ENCODE assay signal across 1 cellular context in genomic region chr16:88597856-88598491, GRCh38.
A peak's percentile ranks its signal among the peaks of the same experiment; 100 is the strongest.
TF ChIP-seq lines count a peak whose summit lies in the region.

No MANE protein-coding gene starts in this region.

TF ChIP-seq in HepG2, 621 proteins besides CTCF, POLR2A, EP300 and RAD21 (continued from another document):
- peak; percentile 75 for TF ChIP-seq YEATS4 (CRISPR knock-in tag; IDR thresholded peaks at IDR 0.05; ENCODE audit: borderline replicate concordance)
- peak; percentile 90 for TF ChIP-seq MTA1 (CRISPR knock-in tag; IDR thresholded peaks at IDR 0.05; ENCODE audit: borderline replicate concordance)
- peak; percentile 33 for TF ChIP-seq SKI (IDR thresholded peaks at IDR 0.05; ENCODE audit: partially characterized antibody)
- peak; percentile 82; the same call in 1 of the 2 replicates for TF ChIP-seq DPF2 (CRISPR knock-in tag; IDR thresholded peaks at IDR 0.05; ENCODE audit: borderline replicate concordance, low read depth)
- TF ChIP-seq ZNF160 (CRISPR knock-in tag; IDR thresholded peaks at IDR 0.05) = peak; percentile 69; the same call in 1 of the 2 replicates
- TF ChIP-seq ZFP90 (CRISPR knock-in tag; IDR thresholded peaks at IDR 0.05; ENCODE audit: borderline replicate concordance) = peak; percentile 68; the same call in 1 of the 2 replicates
- peak; percentile 67; the same call in 1 of the 2 replicates for TF ChIP-seq ZBTB7A (CRISPR knock-in tag; IDR thresholded peaks at IDR 0.05)
- TF ChIP-seq ZNF609 (CRISPR knock-in tag; IDR thresholded peaks at IDR 0.05; ENCODE audit: borderline replicate concordance) = peak; percentile 80
- TF ChIP-seq XRCC5 (optimal IDR thresholded peaks at IDR 0.05; ENCODE audit: low read length) = peak; percentile 47
- TF ChIP-seq SAP130 (CRISPR knock-in tag; IDR thresholded peaks at IDR 0.05; ENCODE audit: low read depth) = peak; percentile 75
- no peak for TF ChIP-seq GATAD1 (CRISPR knock-in tag; IDR thresholded peaks at IDR 0.05)
- peak; percentile 35; the same call in 1 of the 2 replicates for TF ChIP-seq CREM (IDR thresholded peaks at IDR 0.05)
- no peak for TF ChIP-seq CREM (CRISPR knock-in tag; IDR thresholded peaks at IDR 0.05)
- peak; percentile 65; the same call in 1 of the 2 replicates for TF ChIP-seq SP5 (CRISPR knock-in tag; IDR thresholded peaks at IDR 0.05; ENCODE audit: borderline replicate concordance, low read depth)
- TF ChIP-seq SALL1 (CRISPR knock-in tag; IDR thresholded peaks at IDR 0.05) = peak; percentile 73
- peak; percentile 80 for TF ChIP-seq ZNF761 (CRISPR knock-in tag; conservative IDR thresholded peaks at IDR 0.05)
- no peak for TF ChIP-seq ZNF784 (CRISPR knock-in tag; IDR thresholded peaks at IDR 0.05; ENCODE audit: borderline replicate concordance)
- TF ChIP-seq ZFP62 (CRISPR knock-in tag; IDR thresholded peaks at IDR 0.05) = no peak
- peak; percentile 42; the same call in 1 of the 2 replicates for TF ChIP-seq NCOR1 (IDR thresholded peaks at IDR 0.05; ENCODE audit: borderline replicate concordance, low read length)
- TF ChIP-seq ZNF644 (CRISPR knock-in tag; IDR thresholded peaks at IDR 0.05; ENCODE audit: low read depth) = no peak
- TF ChIP-seq ASH2L (IDR thresholded peaks at IDR 0.05; ENCODE audit: insufficient read length, low read depth, low read length) = peak; percentile 72
- 0 out of 2 replicates have a peak, but pooled peaks have one; percentile 33 for TF ChIP-seq NFKB2 (CRISPR knock-in tag; IDR thresholded peaks at IDR 0.05; ENCODE audit: borderline replicate concordance)
- TF ChIP-seq KMT2A (CRISPR knock-in tag; IDR thresholded peaks at IDR 0.05) = peak; percentile 56; the same call in 1 of the 2 replicates
- TF ChIP-seq SIN3A (IDR thresholded peaks at IDR 0.05; ENCODE audit: borderline replicate concordance, low read depth, low read length) = peak; percentile 28; the same call in 1 of the 2 replicates
- TF ChIP-seq ZNF451 (CRISPR knock-in tag; IDR thresholded peaks at IDR 0.05) = 0 out of 2 replicates have a peak, but pooled peaks have one; percentile 54
- TF ChIP-seq HNF4A (CRISPR knock-in tag; IDR thresholded peaks at IDR 0.05) = peak; percentile 89
- TF ChIP-seq ZNF343 (CRISPR knock-in tag; IDR thresholded peaks at IDR 0.05) = 0 out of 2 replicates have a peak, but pooled peaks have one; percentile 37
- TF ChIP-seq CEBPG (CRISPR knock-in tag; IDR thresholded peaks at IDR 0.05) = peak; percentile 72
- TF ChIP-seq, protein P1, sequence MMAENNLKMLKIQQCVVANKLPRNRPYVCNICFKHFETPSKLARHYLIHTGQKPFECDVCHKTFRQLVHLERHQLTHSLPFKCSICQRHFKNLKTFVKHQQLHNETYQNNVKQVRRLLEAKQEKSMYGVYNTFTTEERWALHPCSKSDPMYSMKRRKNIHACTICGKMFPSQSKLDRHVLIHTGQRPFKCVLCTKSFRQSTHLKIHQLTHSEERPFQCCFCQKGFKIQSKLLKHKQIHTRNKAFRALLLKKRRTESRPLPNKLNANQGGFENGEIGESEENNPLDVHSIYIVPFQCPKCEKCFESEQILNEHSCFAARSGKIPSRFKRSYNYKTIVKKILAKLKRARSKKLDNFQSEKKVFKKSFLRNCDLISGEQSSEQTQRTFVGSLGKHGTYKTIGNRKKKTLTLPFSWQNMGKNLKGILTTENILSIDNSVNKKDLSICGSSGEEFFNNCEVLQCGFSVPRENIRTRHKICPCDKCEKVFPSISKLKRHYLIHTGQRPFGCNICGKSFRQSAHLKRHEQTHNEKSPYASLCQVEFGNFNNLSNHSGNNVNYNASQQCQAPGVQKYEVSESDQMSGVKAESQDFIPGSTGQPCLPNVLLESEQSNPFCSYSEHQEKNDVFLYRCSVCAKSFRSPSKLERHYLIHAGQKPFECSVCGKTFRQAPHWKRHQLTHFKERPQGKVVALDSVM (CRISPR knock-in tag; IDR thresholded peaks at IDR 0.05) = 0 out of 2 replicates have a peak, but pooled peaks have one; percentile 32
- TF ChIP-seq MAX (IDR thresholded peaks at IDR 0.05) = peak; percentile 54
- TF ChIP-seq NR2F1 (CRISPR knock-in tag; IDR thresholded peaks at IDR 0.05) = peak in 1 of 2 experiments; percentile 84; a peak in 2 of 4 replicates
- 0 out of 2 replicates have a peak, but pooled peaks have one; percentile 34 for TF ChIP-seq DZIP1 (CRISPR knock-in tag; IDR thresholded peaks at IDR 0.05)
- peak; percentile 54; the same call in 1 of the 2 replicates for TF ChIP-seq MED1 (CRISPR knock-in tag; IDR thresholded peaks at IDR 0.05)
- peak; percentile 92 for TF ChIP-seq PATZ1 (CRISPR knock-in tag; IDR thresholded peaks at IDR 0.05)
- peak; percentile 43; the same call in 1 of the 2 replicates for TF ChIP-seq ZNF274 (CRISPR knock-in tag; IDR thresholded peaks at IDR 0.05)
- peak; percentile 68 for TF ChIP-seq GATAD2A (CRISPR knock-in tag; IDR thresholded peaks at IDR 0.05)
TF ChIP-seq in HepG2: peak in this region for 115.
